Comparison of ENCODE assay signal across 15 cellular contexts in the genomic region with DNA sequence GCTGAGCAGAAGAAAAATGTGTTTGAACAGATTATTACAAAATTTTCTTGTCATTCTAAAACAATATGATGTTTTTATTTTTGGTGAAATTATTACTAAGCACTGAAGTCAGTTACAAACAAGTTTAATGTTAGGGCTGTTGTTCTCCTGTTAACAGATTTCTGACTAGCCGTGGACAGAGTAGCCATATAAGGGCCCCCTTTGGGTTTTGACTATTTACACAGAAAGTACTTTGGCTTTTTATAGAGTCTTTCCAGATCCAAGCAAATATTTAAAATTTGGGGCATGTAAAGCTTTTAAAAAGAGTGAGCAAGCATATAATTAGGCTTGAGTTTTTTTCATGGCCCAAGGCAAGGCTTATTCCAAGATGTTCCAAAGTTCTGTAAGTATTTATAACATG.
DNase-seq lines count a peak whose midpoint lies in the region; TF ChIP-seq lines count a peak whose summit lies in the region.
"Had no signal": no experiment of that assay in that cellular context is flagged by ENCODE, and none has a peak within 500 bp of the region (broad histone marks: within the 10 kb centered on the region; RNA-seq: fewer than 3 reads in every experiment).

No MANE protein-coding gene starts in this region.

- peak overlapping the region; percentile 61 for H2AFZ ChIP-seq in smooth muscle cell (ENCODE audit: low read depth)

- H3F3A ChIP-seq in smooth muscle cell (ENCODE audit: low read depth): peaks cover 5% of the 10 kb centered on the region

- H3K4me1 Mint-ChIP-seq in glutamatergic neuron (ENCODE audit: low read depth, unreplicated experiment): no peaks in the 10 kb centered on the region
- H3K4me1 Mint-ChIP-seq: CD8-positive, alpha-beta memory T cell had no signal

- no peak overlapping the region for H3K9ac ChIP-seq in smooth muscle cell (ENCODE audit: low read depth)
- H3K9ac ChIP-seq: BLaER1 had no signal

- no peaks in the 10 kb centered on the region for H3K9me3 Mint-ChIP-seq in glutamatergic neuron (ENCODE audit: unreplicated experiment)
- H3K9me3 Mint-ChIP-seq: CD8-positive, alpha-beta memory T cell; H9 had no signal

- H3K36me3 Mint-ChIP-seq in glutamatergic neuron (ENCODE audit: unreplicated experiment): no peaks in the 10 kb centered on the region
- H3K36me3 Mint-ChIP-seq: CD8-positive, alpha-beta memory T cell had no signal

- no peak overlapping the region for H3K4me3 Mint-ChIP-seq in glutamatergic neuron (ENCODE audit: unreplicated experiment)
- H3K4me3 Mint-ChIP-seq: CD8-positive, alpha-beta memory T cell; H9 had no signal

- DNase-seq in DMS153 (lab: John Stamatoyannopoulos, UW) (peak; percentile 0), DMS153 treated with DMSO at 0.1 percent for 48 hours (lab: John Stamatoyannopoulos, UW; ENCODE audit: unreplicated experiment) (no peak), LNCaP clone FGC (ENCODE audit: low read depth) (peak; percentile 13), smooth muscle cell (lab: John Stamatoyannopoulos, UW; ENCODE audit: unreplicated experiment) (no peak), glutamatergic neuron (no peak), GM19240 (ENCODE audit: insufficient read length, low spot score) (no peak)
- DNase-seq: 8988T; AML-193; CD8-positive, alpha-beta memory T cell; DMS79; GOT3; H9 had no signal

- H3K4me1 ChIP-seq in smooth muscle cell (ENCODE audit: low read depth): peaks cover 33% of the 10 kb centered on the region
- H3K4me1 ChIP-seq: BLaER1 had no signal

- H3K4me2 ChIP-seq in smooth muscle cell: peak overlapping the region; percentile 56
- H3K4me2 ChIP-seq: BLaER1 had no signal

- no peak overlapping the region for H3K27ac Mint-ChIP-seq in glutamatergic neuron (ENCODE audit: unreplicated experiment)
- H3K27ac Mint-ChIP-seq: CD8-positive, alpha-beta memory T cell; H9 had no signal

- no peaks in the 10 kb centered on the region for H3K27me3 ChIP-seq in smooth muscle cell (ENCODE audit: low read depth)
- H3K27me3 ChIP-seq: BLaER1 had no signal

- H4K20me1 ChIP-seq in smooth muscle cell (ENCODE audit: low read depth): no peaks in the 10 kb centered on the region
- H4K20me1 ChIP-seq: BLaER1 had no signal

- H3K27me3 Mint-ChIP-seq in glutamatergic neuron (ENCODE audit: unreplicated experiment): no peaks in the 10 kb centered on the region
- H3K27me3 Mint-ChIP-seq: CD8-positive, alpha-beta memory T cell had no signal

- H3K79me2 ChIP-seq in smooth muscle cell (ENCODE audit: low read depth): no peaks in the 10 kb centered on the region

- H3K27ac ChIP-seq in VCaP (peak overlapping the region; percentile 56), smooth muscle cell (ENCODE audit: low read depth) (peak overlapping the region; percentile 47)
- H3K27ac ChIP-seq: BLaER1 had no signal

- H3K9me3 ChIP-seq in smooth muscle cell (replicated peaks; ENCODE audit: low read depth): no peaks in the 10 kb centered on the region
- H3K9me3 ChIP-seq: BLaER1 had no signal

- TF ChIP-seq CTCF in LNCaP clone FGC (IDR thresholded peaks at IDR 0.05; ENCODE audit: control insufficient read depth, extremely low read depth, insufficient read depth) (no peak), VCaP (conservative IDR thresholded peaks at IDR 0.05) (no peak), smooth muscle cell (IDR thresholded peaks at IDR 0.05; ENCODE audit: borderline replicate concordance, insufficient read depth, poor library complexity, severe bottlenecking) (no peak), glutamatergic neuron (IDR thresholded peaks at IDR 0.05; ENCODE audit: partially characterized antibody, unreplicated experiment) (no peak)

- H3K4me3 ChIP-seq in LNCaP clone FGC (ENCODE audit: low read depth, low read length) (no peak overlapping the region), smooth muscle cell (no peak overlapping the region)
- H3K4me3 ChIP-seq: BLaER1, GM12878 had no signal

- no peaks in the 10 kb centered on the region for H3K36me3 ChIP-seq in smooth muscle cell (ENCODE audit: low read depth)
- H3K36me3 ChIP-seq: BLaER1 had no signal

- WGBS in smooth muscle cell (ENCODE audit: low lambda C conversion rate): 15% methylated on average over 1 of the region's 1 CpG

Comparison
In these comparisons a context has a peak if more than half of its experiments do, and no peak if none do; other contexts are left out.
1. DNase-seq: peak in DMS153 (single experiment) and LNCaP clone FGC (single experiment); none in DMS153 treated with DMSO at 0.1 percent for 48 hours (single experiment), smooth muscle cell (single experiment), glutamatergic neuron (single experiment) and GM19240 (single experiment).